Comparison of ENCODE assay signal across 16 cellular contexts in genomic region chr1:36247538-36247937, GRCh38. TPM values are rescaled to one million over a fixed set of nuclear protein-coding genes. Genes with fewer than 3 reads are reported as not detected.
DNase-seq lines count a peak whose midpoint lies in the region; ATAC-seq, FAIRE-seq and TF ChIP-seq lines count a peak whose summit lies in the region.
"Had no signal": no experiment of that assay in that cellular context is flagged by ENCODE, and none has a peak within 500 bp of the region (broad histone marks: within the 10 kb centered on the region; RNA-seq: fewer than 3 reads in every experiment).

No MANE protein-coding gene starts in this region.

- H3K9ac ChIP-seq in HepG2 (ENCODE audit: insufficient read depth, low read depth, low read length) = no peak overlapping the region
- H3K9ac ChIP-seq: parathyroid adenoma had no signal

- DNase-seq in HL-60 (ENCODE audit: low read depth in 1 of 2, low spot score in 1 of 2) (no peak), adrenal gland (no peak), HepG2 (ENCODE audit: low spot score) (no peak), thoracic aorta (ENCODE audit: low spot score) (no peak), hippocampal formation (lab: John Stamatoyannopoulos, UW) (no peak), HPDE6-E6E7 (ENCODE audit: extremely low spot score) (no peak)
- DNase-seq: activated CD4-positive, alpha-beta T cell treated with anti-CD3 and anti-CD28 coated beads, Interleukin-2, amount 50 U/mL, for 48 hours; CD4-positive, CD25-positive, alpha-beta regulatory T cell; effector CD4-positive, alpha-beta T cell; MG63; NCI-H774 had no signal

- intact Hi-C loops in adrenal gland (cut with DNase I) = no loop called here
- intact Hi-C loops in HepG2 (cut with micrococcal nuclease; ENCODE audit: unreplicated experiment) = no loop called here

- peaks cover 81% of the 10 kb centered on the region for H3K79me2 ChIP-seq in HepG2 (ENCODE audit: insufficient read depth, low read length)

- H3K9me3 ChIP-seq in adrenal gland (replicated peaks in 1 of 3) (no peaks in the 10 kb centered on the region), HepG2 (ENCODE audit: low read length) (no peaks in the 10 kb centered on the region), thoracic aorta (no peaks in the 10 kb centered on the region)
- H3K9me3 ChIP-seq: MG63 had no signal

- H3K27ac ChIP-seq in HL-60 (replicated peaks) (peak overlapping the region; percentile 67), adrenal gland (peak overlapping the region in 4 of 5 donors; percentile 48 to 78 (median 72)), HepG2 (ENCODE audit: extremely low read length, insufficient read depth, low read length) (peak overlapping the region; percentile 85), thoracic aorta (peak overlapping the region; percentile 49 to 82)
- H3K27ac ChIP-seq: parathyroid adenoma had no signal

- no peak for TF ChIP-seq POLR2A in adrenal gland (IDR thresholded peaks at IDR 0.05)
- TF ChIP-seq POLR2A in HepG2 (IDR thresholded peaks at IDR 0.05; ENCODE audit: insufficient read depth in 1 of 2, low read depth in 2 of 2, low read length in 2 of 2) = no peak

- H3K27me3 ChIP-seq in HL-60 (ENCODE audit: insufficient read depth, poor library complexity, severe bottlenecking) = no peaks in the 10 kb centered on the region
- H3K27me3 ChIP-seq in adrenal gland = no peaks in the 10 kb centered on the region
- H3K27me3 ChIP-seq in HepG2 (ENCODE audit: control insufficient read depth in 1 of 2, insufficient read depth in 2 of 2, low read length in 2 of 2) = no peaks in the 10 kb centered on the region
- H3K27me3 ChIP-seq in thoracic aorta (replicated peaks; ENCODE audit: insufficient read depth) = no peaks in the 10 kb centered on the region
- H3K27me3 ChIP-seq: MG63 had no signal

- TF ChIP-seq RAD21 in HepG2 (CRISPR knock-in tag; IDR thresholded peaks at IDR 0.05) = no peak

- H3K36me3 ChIP-seq in adrenal gland (replicated peaks in 1 of 2) (peaks cover 0 to 4% of the 10 kb centered on the region in 2 donors), HepG2 (replicated peaks in 1 of 2; ENCODE audit: control insufficient read depth in 1 of 2, insufficient read depth in 2 of 2, low read length in 2 of 2) (peaks cover 6 to 16% of the 10 kb centered on the region in 2 experiments; a peak in 3 of 5 replicates), thoracic aorta (peaks cover 7% of the 10 kb centered on the region)

- no peak for TF ChIP-seq EP300 in HepG2 (IDR thresholded peaks at IDR 0.05; ENCODE audit: low read depth in 2 of 2, low read length in 2 of 2)
- no peak for TF ChIP-seq EP300 in HepG2 (CRISPR knock-in tag; IDR thresholded peaks at IDR 0.05; ENCODE audit: borderline replicate concordance)

- H3K4me1 ChIP-seq in adrenal gland (replicated peaks in 1 of 2) = peaks cover 36 to 60% of the 10 kb centered on the region in 2 donors
- peaks cover 83% of the 10 kb centered on the region for H3K4me1 ChIP-seq in HepG2 (ENCODE audit: insufficient read depth, low read length)
- peaks cover 56 to 68% of the 10 kb centered on the region in 2 donors for H3K4me1 ChIP-seq in thoracic aorta (ENCODE audit: control insufficient read depth in 1 of 2, low read depth in 2 of 2)

- no peak overlapping the region for H3K4me2 ChIP-seq in HepG2 (ENCODE audit: low read depth, low read length)

- H3K4me3 ChIP-seq in HL-60 (replicated peaks; ENCODE audit: insufficient read depth, low read length) (no peak overlapping the region), adrenal gland (no peak overlapping the region), HepG2 (replicated peaks in 1 of 3; ENCODE audit: insufficient read depth in 1 of 3, low read depth in 2 of 3, low read length in 3 of 3) (no peak overlapping the region), thoracic aorta (no peak overlapping the region)
- H3K4me3 ChIP-seq: MG63 had no signal

- in situ Hi-C loops in HepG2 (cut with HindIII; ENCODE audit: extremely low pct_ligation_motif_present, low pct_unique_long_range_greater_than_20kb) = no loop called here

- CTCF ChIA-PET in HepG2 (lab: Yijun Ruan, JAX; ENCODE audit: low intra/inter-chr PET ratio, low total read pairs) = no interaction called here

- BruUV-seq in HepG2 (replicated peaks; lab: Mats Ljungman, UMichigan) = no TSS peak

- H4K20me1 ChIP-seq in HepG2 (ENCODE audit: insufficient read depth, low read length) = peaks cover 13% of the 10 kb centered on the region

- H2AFZ ChIP-seq in HepG2 (ENCODE audit: low read length) = no peak overlapping the region
- H2AFZ ChIP-seq: parathyroid adenoma had no signal

- ATAC-seq in HepG2 (no peak), thoracic aorta (ENCODE audit: insufficient number of reproducible peaks, low FRiP score, low read depth) (no peak), HG02571 (IDR thresholded peaks at IDR 0.05; ENCODE audit: unreplicated experiment) (no peak)

- no peak for FAIRE-seq in HepG2 (lab: Jason Lieb, UNC)
- FAIRE-seq: frontal cortex, GM12891, TTC549 had no signal

- WGBS in adrenal gland, 4 donors = 87 to 100% (median 97%) methylated on average over 3 of the region's 3 CpGs
- WGBS in HepG2 (ENCODE audit: low lambda C conversion rate) = 97% methylated on average over 3 of the region's 3 CpGs

- POLR2A ChIA-PET in HepG2 (lab: Yijun Ruan, JAX) = interaction anchor here (0.7 to 3.6 kb wide), 5 partner anchors 22 to 98 kb away, joined by 3 to 24 read pairs (median 7); partner anchors contain the start of genes THRAP3 and TRAPPC3

- no peak for TF ChIP-seq CTCF in HL-60 (IDR thresholded peaks at IDR 0.05; ENCODE audit: insufficient read depth, low read length)
- TF ChIP-seq CTCF in adrenal gland (IDR thresholded peaks at IDR 0.05) = no peak
- TF ChIP-seq CTCF in HepG2 (CRISPR knock-in tag; IDR thresholded peaks at IDR 0.05) = no peak
- no peak for TF ChIP-seq CTCF in thoracic aorta (IDR thresholded peaks at IDR 0.05)

TF ChIP-seq in HepG2, 621 proteins besides CTCF, POLR2A, EP300 and RAD21 (continues in another document):
- TF ChIP-seq TGIF2 (CRISPR knock-in tag; IDR thresholded peaks at IDR 0.05) = no peak
- TF ChIP-seq ADNP (CRISPR knock-in tag; IDR thresholded peaks at IDR 0.05) = no peak
- TF ChIP-seq ZNF564 (CRISPR knock-in tag; IDR thresholded peaks at IDR 0.05) = no peak
- no peak for TF ChIP-seq MBNL3 (CRISPR knock-in tag; conservative IDR thresholded peaks at IDR 0.05)
- no peak for TF ChIP-seq ZNF253 (CRISPR knock-in tag; IDR thresholded peaks at IDR 0.05; ENCODE audit: borderline replicate concordance)

RNA-seq across cellular contexts. Expression of gene THRAP3, which starts 23.3 kb away (rescaled TPM):
- total RNA-seq in adrenal gland = 100 to 1,000 TPM in 2 of 8 donors, 10 to 100 TPM in 6; 75.1 to 120 (median 87.5) TPM
- 100 to 1,000 TPM in 1 of 3 donors, 10 to 100 TPM in 2; 34.4 to 108 (median 39.6) TPM for polyA plus RNA-seq in adrenal gland
- 92.6 and 127 TPM in 2 replicates for total RNA-seq in HepG2 (2016; rRNA removed; fragmentation: Illumina TruSeq; extraction: Trizol)
- total RNA-seq in HepG2 (2016; cell fraction: cytosol; rRNA removed; fragmentation: Illumina TruSeq; extraction: Trizol; ENCODE audit: low read depth) = 4.4 and 4.8 TPM in 2 replicates
- total RNA-seq in HepG2 (2016; cell fraction: insoluble cytoplasmic fraction; rRNA removed; fragmentation: Illumina TruSeq; extraction: Trizol) = 91.8 and 120 TPM in 2 replicates
- 17.0 and 19.1 TPM in 2 replicates for total RNA-seq in HepG2 (2016; cell fraction: membrane; rRNA removed; fragmentation: Illumina TruSeq; extraction: Trizol)
- total RNA-seq in HepG2 (2016; cell fraction: nucleus; rRNA removed; fragmentation: Illumina TruSeq; extraction: Trizol) = 65.3 and 66.9 TPM in 2 replicates
- 45.0 and 48.3 TPM in 2 replicates for polyA plus RNA-seq in HepG2 (2011; rRNA removed)
- polyA plus RNA-seq in HepG2 (2011; cell fraction: cytosol; rRNA removed) = 24.6 and 36.8 TPM in 2 replicates
- 24.7 and 31.6 TPM in 2 replicates for polyA plus RNA-seq in HepG2 (2011; cell fraction: nucleus; rRNA removed)
- 42.6 and 51.5 TPM in 2 replicates for polyA plus RNA-seq in HepG2 (2012)
- 2.2 and 2.7 TPM in 2 replicates for polyA plus RNA-seq in HepG2 (2016; cell fraction: cytosol; fragmentation: Illumina TruSeq; extraction: Trizol; ENCODE audit: low read depth)
- polyA plus RNA-seq in HepG2 (2016; cell fraction: insoluble cytoplasmic fraction; fragmentation: Illumina TruSeq; extraction: Trizol; ENCODE audit: low read depth) = 84.9 and 85.0 TPM in 2 replicates
- 6.4 and 7.9 TPM in 2 replicates for polyA plus RNA-seq in HepG2 (2016; cell fraction: membrane; fragmentation: Illumina TruSeq; extraction: Trizol; ENCODE audit: low read depth)
- polyA plus RNA-seq in HepG2 (2016; cell fraction: nucleus; fragmentation: Illumina TruSeq; extraction: Trizol; ENCODE audit: insufficient read depth, low read depth) = 72.6 and 82.4 TPM in 2 replicates
- 52.7 and 91.8 TPM in 2 replicates for polyA minus RNA-seq in HepG2 (2011; rRNA and poly(A)+ RNA removed; ENCODE audit: low replicate concordance)
- 53.5 and 56.4 TPM in 2 replicates for polyA minus RNA-seq in HepG2 (2011; cell fraction: cytosol; rRNA and poly(A)+ RNA removed)
- 36.8 and 66.3 TPM in 2 replicates for polyA minus RNA-seq in HepG2 (2011; cell fraction: nucleus; rRNA and poly(A)+ RNA removed)
- total RNA-seq in thoracic aorta = 100 to 1,000 TPM in 1 of 2 donors, 10 to 100 TPM in 1; 49.3 to 111 TPM

RNA-seq across cellular contexts. Expression of gene SH3D21, which starts 58.6 kb away (rescaled TPM):
- total RNA-seq in adrenal gland (1 to 10 TPM in 5 of 8 donors, under 1 TPM in 3; 0.69 to 3.0 (median 1.7) TPM), HepG2 (2016; rRNA removed; fragmentation: Illumina TruSeq; extraction: Trizol) (1.4 and 5.1 TPM in 2 replicates), thoracic aorta (1 to 10 TPM; 3.9 to 5.6 TPM)
- polyA plus RNA-seq in adrenal gland (10 to 100 TPM in 1 of 3 donors, 1 to 10 TPM in 1, under 1 TPM in 1; 0.73 to 18.4 (median 1.8) TPM), HepG2 (2011; rRNA removed) (8.6 and 8.7 TPM in 2 replicates)
- total RNA-seq in HepG2 (2016; cell fraction: cytosol; rRNA removed; fragmentation: Illumina TruSeq; extraction: Trizol; ENCODE audit: low read depth) = 0.79 and 0.81 TPM in 2 replicates
- total RNA-seq in HepG2 (2016; cell fraction: insoluble cytoplasmic fraction; rRNA removed; fragmentation: Illumina TruSeq; extraction: Trizol) = 0.98 and 4.8 TPM in 2 replicates
- 1.1 TPM in 2 replicates for total RNA-seq in HepG2 (2016; cell fraction: membrane; rRNA removed; fragmentation: Illumina TruSeq; extraction: Trizol)
- total RNA-seq in HepG2 (2016; cell fraction: nucleus; rRNA removed; fragmentation: Illumina TruSeq; extraction: Trizol) = 6.7 and 7.2 TPM in 2 replicates
- polyA plus RNA-seq in HepG2 (2011; cell fraction: cytosol; rRNA removed) = 1.6 and 1.7 TPM in 2 replicates
- 84.9 and 116 TPM in 2 replicates for polyA plus RNA-seq in HepG2 (2011; cell fraction: nucleus; rRNA removed)
- polyA plus RNA-seq in HepG2 (2012) = 6.9 and 8.0 TPM in 2 replicates
- polyA plus RNA-seq in HepG2 (2016; cell fraction: cytosol; fragmentation: Illumina TruSeq; extraction: Trizol; ENCODE audit: low read depth) = 0.40 and 0.63 TPM in 2 replicates
- polyA plus RNA-seq in HepG2 (2016; cell fraction: insoluble cytoplasmic fraction; fragmentation: Illumina TruSeq; extraction: Trizol; ENCODE audit: low read depth) = 2.1 and 2.3 TPM in 2 replicates
- 1.0 and 1.1 TPM in 2 replicates for polyA plus RNA-seq in HepG2 (2016; cell fraction: membrane; fragmentation: Illumina TruSeq; extraction: Trizol; ENCODE audit: low read depth)
- 21.9 and 30.8 TPM in 2 replicates for polyA plus RNA-seq in HepG2 (2016; cell fraction: nucleus; fragmentation: Illumina TruSeq; extraction: Trizol; ENCODE audit: insufficient read depth, low read depth)
- 3.0 and 3.2 TPM in 2 replicates for polyA minus RNA-seq in HepG2 (2011; rRNA and poly(A)+ RNA removed; ENCODE audit: low replicate concordance)
- polyA minus RNA-seq in HepG2 (2011; cell fraction: cytosol; rRNA and poly(A)+ RNA removed) = 1.1 and 1.7 TPM in 2 replicates
- polyA minus RNA-seq in HepG2 (2011; cell fraction: nucleus; rRNA and poly(A)+ RNA removed) = 15.7 and 16.0 TPM in 2 replicates
